ENCODE assay signal across 29 cellular contexts in the genomic region with DNA sequence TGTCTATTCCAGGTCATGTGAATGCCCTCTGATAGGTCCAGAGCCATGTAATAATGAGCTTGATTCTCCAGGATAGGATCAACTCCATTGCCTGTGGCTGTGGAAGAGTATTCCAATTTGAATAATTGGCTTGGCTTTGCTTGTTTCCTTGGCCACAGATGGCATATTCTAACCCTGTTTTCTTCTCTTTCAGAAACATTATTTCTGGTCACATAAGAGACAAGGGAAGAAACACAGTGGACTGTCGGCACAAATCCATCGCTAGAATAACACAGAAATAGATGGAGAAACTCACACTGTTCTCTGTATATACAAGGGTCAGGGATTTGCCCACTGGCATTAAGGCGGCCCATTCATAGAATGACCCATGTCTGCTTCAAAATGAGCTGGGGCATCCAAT.
"Had no signal": no experiment of that assay in that cellular context is flagged by ENCODE, and none has a peak within 500 bp of the region (broad histone marks: within the 10 kb centered on the region; RNA-seq: fewer than 3 reads in every experiment).

No MANE protein-coding gene starts in this region.

- H3K4me2 ChIP-seq: smooth muscle cell had no signal

- ATAC-seq: gastrocnemius medialis; left cardiac atrium; naive thymus-derived CD4-positive, alpha-beta T cell; stimulated activated naive B cell treated with anti-CD40 and anti-IgM and Interleukin-4, amounts not matched to agents 10 μg/mL and 1 μg/mL and 100 μg/mL, for 72 hours had no signal

- H3K4me3 Mint-ChIP-seq: activated CD4-positive, alpha-beta memory T cell treated with anti-CD3 and anti-CD28 coated beads, Interleukin-2, amount 10 ng/mL, durations not matched to agents 7 days and 5 days; activated naive CD4-positive, alpha-beta T cell treated with anti-CD3 and anti-CD28 coated beads, Interleukin-2, amount 50 U/mL, for 24 hours; activated T-helper 1 cell treated with anti-CD3 and anti-CD28 coated beads, Interleukin-12 subunit alpha, Interleukin-12 subunit beta, Interleukin-2, Interleukin-4 antibody, amounts not matched to agents 30 ng/mL and 10 ng/mL and 1 ng/mL, durations not matched to agents 14 hours and 24 hours and 36 hours; endodermal cell; naive thymus-derived CD4-positive, alpha-beta T cell; neural crest cell; stimulated activated naive B cell treated with anti-CD40 and anti-IgM and Interleukin-4, amounts not matched to agents 10 μg/mL and 1 μg/mL and 100 μg/mL, for 72 hours; T-helper 1 cell treated with Interleukin-12 subunit alpha and Interleukin-12 subunit beta and Interleukin-4 antibody, amounts not matched to agents 30 μg/mL and 1 μg/mL, for 36 hours; type B pancreatic cell had no signal

- H3K27me3 Mint-ChIP-seq: activated CD4-positive, alpha-beta memory T cell treated with anti-CD3 and anti-CD28 coated beads, Interleukin-2, amount 10 ng/mL, durations not matched to agents 7 days and 5 days; activated naive CD4-positive, alpha-beta T cell treated with anti-CD3 and anti-CD28 coated beads, Interleukin-2, amount 50 U/mL, for 24 hours; naive thymus-derived CD4-positive, alpha-beta T cell; stimulated activated naive B cell treated with anti-CD40 and anti-IgM and Interleukin-4, amounts not matched to agents 10 μg/mL and 1 μg/mL and 100 μg/mL, for 72 hours; type B pancreatic cell had no signal

- H3K27ac ChIP-seq: brain microvascular endothelial cell, esophagus squamous epithelium, sigmoid colon, vagina had no signal

- H3K4me1 Mint-ChIP-seq: activated naive CD4-positive, alpha-beta T cell treated with anti-CD3 and anti-CD28 coated beads, Interleukin-2, amount 50 U/mL, for 24 hours had no signal

- H3K27me3 ChIP-seq: brain microvascular endothelial cell, esophagus squamous epithelium, gastrocnemius medialis, sigmoid colon, vagina had no signal

- H3K27ac Mint-ChIP-seq: activated CD4-positive, alpha-beta memory T cell treated with anti-CD3 and anti-CD28 coated beads, Interleukin-2, amount 10 ng/mL, durations not matched to agents 7 days and 5 days; activated naive CD4-positive, alpha-beta T cell treated with anti-CD3 and anti-CD28 coated beads, Interleukin-2, amount 50 U/mL, for 24 hours; activated T-helper 1 cell treated with anti-CD3 and anti-CD28 coated beads, Interleukin-12 subunit alpha, Interleukin-12 subunit beta, Interleukin-2, Interleukin-4 antibody, amounts not matched to agents 30 ng/mL and 10 ng/mL and 1 ng/mL, durations not matched to agents 14 hours and 24 hours and 36 hours; endodermal cell; naive thymus-derived CD4-positive, alpha-beta T cell; T-helper 1 cell treated with Interleukin-12 subunit alpha and Interleukin-12 subunit beta and Interleukin-4 antibody, amounts not matched to agents 30 μg/mL and 1 μg/mL, for 36 hours; type B pancreatic cell had no signal

- DNase-seq: activated CD4-positive, alpha-beta memory T cell treated with anti-CD3 and anti-CD28 coated beads, Interleukin-2, amount 10 ng/mL, durations not matched to agents 7 days and 5 days; activated CD4-positive, alpha-beta T cell treated with anti-CD3 and anti-CD28 coated beads for 48 hours; activated gamma-delta T cell; activated T-cell treated with anti-CD3 and anti-CD28 coated beads for 4 hours; aorta; brain microvascular endothelial cell; central memory CD4-positive, alpha-beta T cell; endodermal cell; esophagus squamous epithelium; gastrocnemius medialis; left cardiac atrium; mesendoderm; naive thymus-derived CD4-positive, alpha-beta T cell; occipital lobe; posterior cingulate gyrus; sigmoid colon; stimulated activated CD4-positive, alpha-beta T cell treated with anti-CD3 and anti-CD28 coated beads, Interleukin-15, amount 100 ng/mL, for 24 hours; stimulated activated CD4-positive, alpha-beta T cell treated with anti-CD3 and anti-CD28 coated beads, Interleukin-2, amount 100 ng/mL, for 48 hours; stimulated activated CD8-positive, alpha-beta memory T cell treated with anti-CD3 and anti-CD28 coated beads, Interleukin-4, amount 100 ng/mL, for 48 hours; stimulated activated naive B cell treated with anti-CD40 and anti-IgM and Interleukin-4, amounts not matched to agents 10 μg/mL and 1 μg/mL and 100 μg/mL, for 72 hours had no signal

- H3K36me3 Mint-ChIP-seq: activated naive CD4-positive, alpha-beta T cell treated with anti-CD3 and anti-CD28 coated beads, Interleukin-2, amount 50 U/mL, for 24 hours; naive thymus-derived CD4-positive, alpha-beta T cell had no signal

- H3K4me3 ChIP-seq: coronary artery, esophagus squamous epithelium, gastrocnemius medialis, sigmoid colon, smooth muscle cell, thoracic aorta, vagina had no signal

- H3K9me3 Mint-ChIP-seq: activated CD4-positive, alpha-beta memory T cell treated with anti-CD3 and anti-CD28 coated beads, Interleukin-2, amount 10 ng/mL, durations not matched to agents 7 days and 5 days; activated naive CD4-positive, alpha-beta T cell treated with anti-CD3 and anti-CD28 coated beads, Interleukin-2, amount 50 U/mL, for 24 hours; activated T-helper 1 cell treated with anti-CD3 and anti-CD28 coated beads, Interleukin-12 subunit alpha, Interleukin-12 subunit beta, Interleukin-2, Interleukin-4 antibody, amounts not matched to agents 30 ng/mL and 10 ng/mL and 1 ng/mL, durations not matched to agents 14 hours and 24 hours and 36 hours; endodermal cell; neural crest cell; stimulated activated naive B cell treated with anti-CD40 and anti-IgM and Interleukin-4, amounts not matched to agents 10 μg/mL and 1 μg/mL and 100 μg/mL, for 72 hours; T-helper 1 cell treated with Interleukin-12 subunit alpha and Interleukin-12 subunit beta and Interleukin-4 antibody, amounts not matched to agents 30 μg/mL and 1 μg/mL, for 36 hours; type B pancreatic cell had no signal
